Comparison of ENCODE assay signal across 1 cellular context in the genomic region with DNA sequence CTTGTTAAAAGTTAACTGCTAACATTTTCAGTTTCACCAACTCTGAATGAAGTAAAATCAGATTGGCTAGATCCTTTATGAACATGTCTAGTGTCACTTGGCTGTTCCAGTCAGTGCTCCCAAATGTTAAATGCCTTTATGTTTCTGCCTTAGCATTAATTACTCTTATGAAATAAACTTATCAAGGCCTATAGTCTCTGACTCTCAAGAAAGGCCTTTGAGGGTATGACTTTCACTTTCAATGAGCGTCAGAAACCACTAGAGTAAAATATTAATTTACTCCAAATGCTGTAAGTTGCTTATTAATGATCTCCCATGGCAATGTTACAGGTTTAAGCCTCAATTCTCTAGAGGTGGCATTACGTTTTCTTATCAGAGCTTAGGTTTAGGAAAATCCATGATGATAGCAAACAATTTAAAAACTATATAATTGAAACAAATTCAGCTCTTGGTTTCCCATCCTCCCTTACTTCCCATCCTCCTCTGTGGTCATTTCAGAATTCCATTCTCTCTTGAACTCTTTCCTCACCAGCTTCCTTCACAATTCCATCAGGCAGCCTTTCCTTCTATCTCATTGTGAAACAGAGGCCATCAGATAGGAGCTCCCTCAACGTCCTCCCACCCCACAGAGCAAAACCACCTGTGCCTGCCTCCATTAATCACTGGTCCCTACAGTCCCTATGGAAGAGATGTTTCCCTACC.
TF ChIP-seq lines count a peak whose summit lies in the region.

No MANE protein-coding gene starts in this region.

TF ChIP-seq in GM12878, 131 proteins besides CTCF, POLR2A, EP300 and RAD21 (continued from another document):
- TF ChIP-seq, protein P1, sequence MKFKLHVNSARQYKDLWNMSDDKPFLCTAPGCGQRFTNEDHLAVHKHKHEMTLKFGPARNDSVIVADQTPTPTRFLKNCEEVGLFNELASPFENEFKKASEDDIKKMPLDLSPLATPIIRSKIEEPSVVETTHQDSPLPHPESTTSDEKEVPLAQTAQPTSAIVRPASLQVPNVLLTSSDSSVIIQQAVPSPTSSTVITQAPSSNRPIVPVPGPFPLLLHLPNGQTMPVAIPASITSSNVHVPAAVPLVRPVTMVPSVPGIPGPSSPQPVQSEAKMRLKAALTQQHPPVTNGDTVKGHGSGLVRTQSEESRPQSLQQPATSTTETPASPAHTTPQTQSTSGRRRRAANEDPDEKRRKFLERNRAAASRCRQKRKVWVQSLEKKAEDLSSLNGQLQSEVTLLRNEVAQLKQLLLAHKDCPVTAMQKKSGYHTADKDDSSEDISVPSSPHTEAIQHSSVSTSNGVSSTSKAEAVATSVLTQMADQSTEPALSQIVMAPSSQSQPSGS (IDR thresholded peaks at IDR 0.05; ENCODE audit: low read length): no peak
- TF ChIP-seq YY1 (IDR thresholded peaks at IDR 0.05; ENCODE audit: low read depth, low read length): no peak
- TF ChIP-seq MYC (IDR thresholded peaks at IDR 0.05; ENCODE audit: insufficient read depth, insufficient read length, insufficient replicate concordance, low read length, severe bottlenecking): no peak
